Comparison of ENCODE assay signal across 15 cellular contexts in the genomic region with DNA sequence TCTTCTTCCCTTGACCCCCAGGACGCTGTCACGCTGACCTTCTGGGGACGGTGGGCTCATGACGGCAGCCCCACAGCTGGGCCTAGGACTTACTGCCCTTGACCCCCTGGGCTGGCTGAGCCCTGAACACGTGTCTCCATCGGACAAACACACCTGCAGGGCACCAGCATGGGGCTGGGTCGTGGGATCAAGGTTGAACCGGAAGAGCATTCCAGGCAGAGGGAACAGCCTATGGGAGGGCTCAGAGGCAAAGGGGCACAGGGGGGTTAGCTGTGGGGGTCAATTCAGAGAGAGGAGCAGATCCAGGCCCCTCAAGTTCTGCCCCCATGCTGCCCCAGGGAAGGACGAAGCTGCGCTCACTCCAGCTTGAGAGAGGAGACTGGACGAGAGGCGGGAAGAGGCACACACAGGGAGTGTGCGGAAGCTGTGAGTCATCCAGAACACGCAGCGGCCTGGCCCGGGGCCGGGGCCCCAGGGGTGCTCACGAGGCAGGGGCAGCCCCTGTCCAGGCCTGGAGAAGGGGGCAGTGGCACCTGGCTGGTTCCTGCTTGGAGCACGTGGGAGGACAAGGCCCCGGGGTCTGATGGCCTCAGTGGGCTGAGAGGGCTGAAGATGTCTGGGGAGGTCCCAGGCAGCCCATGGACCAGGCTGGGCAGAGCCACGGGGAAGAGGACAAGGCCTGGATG. TPM values are rescaled to one million over a fixed set of nuclear protein-coding genes. Genes with fewer than 3 reads are reported as not detected.
DNase-seq lines count a peak whose midpoint lies in the region; FAIRE-seq and TF ChIP-seq lines count a peak whose summit lies in the region.
"Had no signal": no experiment of that assay in that cellular context is flagged by ENCODE, and none has a peak within 500 bp of the region (broad histone marks: within the 10 kb centered on the region; RNA-seq: fewer than 3 reads in every experiment).

No MANE protein-coding gene starts in this region.

- H3K27me3 ChIP-seq in Caco-2 (replicated peaks; ENCODE audit: control insufficient read depth, insufficient read depth, low read length) (no peaks in the 10 kb centered on the region), astrocyte (ENCODE audit: insufficient read depth, low read length) (no peaks in the 10 kb centered on the region)
- H3K27me3 ChIP-seq: cardiac muscle cell had no signal

- no peak overlapping the region for H3K4me2 ChIP-seq in astrocyte (ENCODE audit: low read length)

- peak in 1 of 2 experiments; percentile 63 for DNase-seq in Caco-2
- DNase-seq in M059J (ENCODE audit: low read depth), result peak; percentile 66
- DNase-seq in astrocyte (ENCODE audit: low read depth), result peak; percentile 23
- peak; percentile 61 for DNase-seq in left kidney (ENCODE audit: low read depth, low spot score)
- no peak for DNase-seq in GM19238 (ENCODE audit: insufficient read length, low spot score)
- no peak for DNase-seq in NCI-H187 treated with DMSO at 0.1 percent for 48 hours (lab: John Stamatoyannopoulos, UW)
- no peak for DNase-seq in activated T-helper 2 cell treated with anti-CD3 and anti-CD28 coated beads, Interferon-gamma antibody, Interleukin-2, Interleukin-4, amounts not matched to agents 10 μg/mL and 5 μg/mL and 100 μg/mL, durations not matched to agents 14 hours and 24 hours and 36 hours (ENCODE audit: low spot score)
- no peak for DNase-seq in nucleus accumbens (lab: John Stamatoyannopoulos, UW)
- DNase-seq: activated gamma-delta T cell treated with Interleukin-2 at 50 U/mL for 16 hours; mesendoderm; NCI-H2107; pancreas; stimulated activated CD8-positive, alpha-beta memory T cell treated with anti-CD3 and anti-CD28 coated beads, Interleukin-4, amount 100 ng/mL, for 48 hours had no signal

- no peak for TF ChIP-seq CTCF in Caco-2 (IDR thresholded peaks at IDR 0.05; ENCODE audit: insufficient read depth in 1 of 2, low read depth in 1 of 2, low read length in 1 of 2, severe bottlenecking in 1 of 2, unreplicated experiment in 1 of 2)
- TF ChIP-seq CTCF in astrocyte (IDR thresholded peaks at IDR 0.05; ENCODE audit: insufficient read depth, low read depth, low read length), result no peak

- peak overlapping the region; percentile 64 for H3K27ac Mint-ChIP-seq in Caco-2 (ENCODE audit: unreplicated experiment)
- H3K27ac Mint-ChIP-seq in astrocyte (ENCODE audit: unreplicated experiment), result no peak overlapping the region
- no peak overlapping the region for H3K27ac Mint-ChIP-seq in activated T-helper 2 cell treated with anti-CD3 and anti-CD28 coated beads, Interferon-gamma antibody, Interleukin-2, Interleukin-4, amounts not matched to agents 10 μg/mL and 5 μg/mL and 100 μg/mL, durations not matched to agents 14 hours and 24 hours and 36 hours

- H3K4me3 ChIP-seq in Caco-2 (ENCODE audit: low read depth, low read length) (no peak overlapping the region; the same call in 1 of the 2 replicates), astrocyte (ENCODE audit: insufficient read depth, low read depth, low read length) (no peak overlapping the region)
- H3K4me3 ChIP-seq: cardiac muscle cell, pancreas had no signal

- H3K4me1 ChIP-seq in Caco-2, result peaks cover 19% of the 10 kb centered on the region
- peaks cover 7% of the 10 kb centered on the region for H3K4me1 ChIP-seq in astrocyte (ENCODE audit: insufficient read depth, low read length)

- H2AFZ ChIP-seq in astrocyte (ENCODE audit: low read depth, low read length), result no peak overlapping the region

- POLR2A ChIA-PET in Caco-2 (lab: Charles Lee), result interaction anchor here (0.5 kb wide), 1 partner anchor 263 kb away, joined by 5 read pairs; no protein-coding TSS in a partner anchor

- H3K36me3 Mint-ChIP-seq in Caco-2 (ENCODE audit: insufficient read depth, unreplicated experiment), result no peaks in the 10 kb centered on the region
- H3K36me3 Mint-ChIP-seq in astrocyte (ENCODE audit: low read depth, unreplicated experiment), result peaks cover 2% of the 10 kb centered on the region
- no peaks in the 10 kb centered on the region for H3K36me3 Mint-ChIP-seq in activated T-helper 2 cell treated with anti-CD3 and anti-CD28 coated beads, Interferon-gamma antibody, Interleukin-2, Interleukin-4, amounts not matched to agents 10 μg/mL and 5 μg/mL and 100 μg/mL, durations not matched to agents 14 hours and 24 hours and 36 hours (ENCODE audit: low read depth)

- H3K79me2 ChIP-seq in astrocyte (ENCODE audit: insufficient read depth, low read length), result no peaks in the 10 kb centered on the region

- no peak overlapping the region for H3K9ac ChIP-seq in astrocyte (ENCODE audit: low read length)

- no peaks in the 10 kb centered on the region for H4K20me1 ChIP-seq in astrocyte (ENCODE audit: insufficient read depth, low read length)

- peaks cover 5% of the 10 kb centered on the region for H3K4me1 Mint-ChIP-seq in Caco-2 (ENCODE audit: low read depth, unreplicated experiment)
- H3K4me1 Mint-ChIP-seq in astrocyte (ENCODE audit: low read depth, unreplicated experiment), result no peaks in the 10 kb centered on the region
- H3K4me1 Mint-ChIP-seq in activated T-helper 2 cell treated with anti-CD3 and anti-CD28 coated beads, Interferon-gamma antibody, Interleukin-2, Interleukin-4, amounts not matched to agents 10 μg/mL and 5 μg/mL and 100 μg/mL, durations not matched to agents 14 hours and 24 hours and 36 hours (ENCODE audit: low read depth), result no peaks in the 10 kb centered on the region

- H3K27me3 Mint-ChIP-seq in Caco-2 (ENCODE audit: insufficient read depth, unreplicated experiment), result no peaks in the 10 kb centered on the region
- H3K27me3 Mint-ChIP-seq in astrocyte (ENCODE audit: low read depth, unreplicated experiment), result peaks cover 13% of the 10 kb centered on the region
- H3K27me3 Mint-ChIP-seq in activated T-helper 2 cell treated with anti-CD3 and anti-CD28 coated beads, Interferon-gamma antibody, Interleukin-2, Interleukin-4, amounts not matched to agents 10 μg/mL and 5 μg/mL and 100 μg/mL, durations not matched to agents 14 hours and 24 hours and 36 hours (ENCODE audit: low read depth), result no peaks in the 10 kb centered on the region

- H3K9me3 Mint-ChIP-seq in Caco-2 (ENCODE audit: unreplicated experiment), result peaks cover 9% of the 10 kb centered on the region
- peaks cover 11% of the 10 kb centered on the region for H3K9me3 Mint-ChIP-seq in astrocyte (ENCODE audit: unreplicated experiment)
- peaks cover 10% of the 10 kb centered on the region for H3K9me3 Mint-ChIP-seq in activated T-helper 2 cell treated with anti-CD3 and anti-CD28 coated beads, Interferon-gamma antibody, Interleukin-2, Interleukin-4, amounts not matched to agents 10 μg/mL and 5 μg/mL and 100 μg/mL, durations not matched to agents 14 hours and 24 hours and 36 hours

- H3K9me3 ChIP-seq in Caco-2 (peaks cover 3% of the 10 kb centered on the region; the same call in 1 of the 2 replicates), astrocyte (ENCODE audit: insufficient read depth, low read depth, low read length) (peaks cover 21% of the 10 kb centered on the region)
- H3K9me3 ChIP-seq: pancreas had no signal

- H3K27ac ChIP-seq in astrocyte (ENCODE audit: low read depth, low read length), result no peak overlapping the region
- H3K27ac ChIP-seq: cardiac muscle cell, pancreas had no signal

- peak overlapping the region; percentile 59 for H3K4me3 Mint-ChIP-seq in Caco-2 (ENCODE audit: unreplicated experiment)
- no peak overlapping the region for H3K4me3 Mint-ChIP-seq in astrocyte (ENCODE audit: unreplicated experiment)
- H3K4me3 Mint-ChIP-seq in activated T-helper 2 cell treated with anti-CD3 and anti-CD28 coated beads, Interferon-gamma antibody, Interleukin-2, Interleukin-4, amounts not matched to agents 10 μg/mL and 5 μg/mL and 100 μg/mL, durations not matched to agents 14 hours and 24 hours and 36 hours (ENCODE audit: low read depth), result no peak overlapping the region

- CTCF ChIA-PET in Caco-2 (lab: Charles Lee), result no interaction called here

- intact Hi-C loops in Caco-2 (cut with micrococcal nuclease; ENCODE audit: unreplicated experiment), result no loop called here
- intact Hi-C loops in activated T-helper 2 cell treated with anti-CD3 and anti-CD28 coated beads, Interferon-gamma antibody, Interleukin-2, Interleukin-4, amounts not matched to agents 10 μg/mL and 5 μg/mL and 100 μg/mL, durations not matched to agents 14 hours and 24 hours and 36 hours (cut with micrococcal nuclease), result no loop called here

- no TSS peak for BruUV-seq in Caco-2 (replicated peaks; lab: Mats Ljungman, UMichigan)

- no peaks in the 10 kb centered on the region for H3K36me3 ChIP-seq in Caco-2 (ENCODE audit: control insufficient read depth, insufficient read depth, low read length)
- H3K36me3 ChIP-seq in astrocyte (ENCODE audit: insufficient read depth, low read length), result no peaks in the 10 kb centered on the region
- H3K36me3 ChIP-seq: cardiac muscle cell, pancreas had no signal

- FAIRE-seq in astrocyte (lab: Jason Lieb, UNC), result no peak
- FAIRE-seq: pancreas had no signal

RNA-seq across cellular contexts. Expression of gene SSTR5, which starts 9.9 kb away (rescaled TPM):
- total RNA-seq in Caco-2 (2022), result 0.23 and 0.30 TPM in 2 replicates
- not detected in 2 replicates for total RNA-seq in M059J (2014; rRNA removed; shearing (Covaris generic))
- total RNA-seq in astrocyte, result not detected in 2 replicates
- not detected in 2 replicates for total RNA-seq in activated T-helper 2 cell treated with anti-CD3 and anti-CD28 coated beads, Interferon-gamma antibody, Interleukin-2, Interleukin-4, amounts not matched to agents 10 μg/mL and 5 μg/mL and 100 μg/mL, durations not matched to agents 14 hours and 24 hours and 36 hours
- total RNA-seq: cardiac muscle cell; T-helper 1 cell treated with Interleukin-12 subunit alpha and Interleukin-12 subunit beta and Interleukin-4 antibody, amounts not matched to agents 30 ng/mL and 1 ng/mL, for 36 hours had no signal

RNA-seq across cellular contexts. Expression of gene C1QTNF8, which starts 13.6 kb away (rescaled TPM):
- total RNA-seq in Caco-2 (2022), result not detected in 2 replicates
- not detected in 2 replicates for total RNA-seq in M059J (2014; rRNA removed; shearing (Covaris generic))
- not detected in 2 replicates for total RNA-seq in astrocyte
- total RNA-seq in activated T-helper 2 cell treated with anti-CD3 and anti-CD28 coated beads, Interferon-gamma antibody, Interleukin-2, Interleukin-4, amounts not matched to agents 10 μg/mL and 5 μg/mL and 100 μg/mL, durations not matched to agents 14 hours and 24 hours and 36 hours, result not detected in 2 replicates
- total RNA-seq: pancreas; T-helper 1 cell treated with Interleukin-12 subunit alpha and Interleukin-12 subunit beta and Interleukin-4 antibody, amounts not matched to agents 30 ng/mL and 1 ng/mL, for 36 hours had no signal

Comparison
In these comparisons a context has a peak if more than half of its experiments do, and no peak if none do; other contexts are left out.
1. DNase-seq: peak in M059J (single experiment), astrocyte (single experiment) and left kidney (single experiment); none in GM19238 (single experiment), NCI-H187 treated with DMSO at 0.1 percent for 48 hours (single experiment), activated T-helper 2 cell treated with anti-CD3 and anti-CD28 coated beads, Interferon-gamma antibody, Interleukin-2, Interleukin-4, amounts not matched to agents 10 μg/mL and 5 μg/mL and 100 μg/mL, durations not matched to agents 14 hours and 24 hours and 36 hours (single experiment) and nucleus accumbens (0 of 56).